In the genomic region with DNA sequence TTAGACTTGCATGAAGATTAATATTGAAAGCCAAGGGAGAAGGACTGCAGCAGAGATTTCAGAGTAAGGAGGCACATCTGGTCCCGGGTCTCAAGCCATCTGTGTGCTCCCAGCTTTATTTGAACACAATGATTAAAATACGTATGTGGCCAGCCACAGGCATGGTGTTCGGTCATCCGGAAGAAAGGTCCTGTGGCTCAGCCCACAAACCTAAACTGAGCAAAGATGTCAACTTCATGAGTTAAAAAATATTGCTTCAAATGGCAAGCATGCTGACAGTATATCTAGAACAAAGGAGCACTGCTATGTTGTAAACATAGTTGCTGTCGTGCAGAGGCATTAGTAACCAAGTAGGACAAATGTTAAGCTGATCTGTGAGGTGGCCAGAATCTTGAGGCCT, we compare ENCODE assay signal across 14 cellular contexts.
DNase-seq lines count a peak whose midpoint lies in the region; ATAC-seq, FAIRE-seq and TF ChIP-seq lines count a peak whose summit lies in the region.
"Had no signal": no experiment of that assay in that cellular context is flagged by ENCODE, and none has a peak within 500 bp of the region (broad histone marks: within the 10 kb centered on the region; RNA-seq: fewer than 3 reads in every experiment).

No MANE protein-coding gene starts in this region.

- FAIRE-seq in GM12891 (lab: Jason Lieb, UNC) (peak; percentile 9), small intestine (lab: Jason Lieb, UNC) (no peak)
- FAIRE-seq: GM12892 had no signal

- H3K27ac ChIP-seq in RWPE2 (ENCODE audit: poor library complexity, severe bottlenecking) (peak overlapping the region; percentile 52), smooth muscle cell (ENCODE audit: low read depth) (peak overlapping the region; percentile 82), coronary artery (no peak overlapping the region), small intestine (ENCODE audit: low read depth in 1 of 2, low read length in 1 of 2) (no peak overlapping the region)
- H3K27ac ChIP-seq: right lobe of liver, thoracic aorta had no signal

- H3K4me1 ChIP-seq in RWPE2 (ENCODE audit: insufficient read depth, poor library complexity, severe bottlenecking) (peaks cover 21% of the 10 kb centered on the region), smooth muscle cell (ENCODE audit: low read depth) (peaks cover 18% of the 10 kb centered on the region), small intestine (ENCODE audit: control insufficient read depth in 2 of 2, insufficient read depth in 1 of 2, low read depth in 1 of 2, low read length in 1 of 2) (no peaks in the 10 kb centered on the region)
- H3K4me1 ChIP-seq: right lobe of liver had no signal

- H2AFZ ChIP-seq in smooth muscle cell (ENCODE audit: low read depth), result peak overlapping the region; percentile 56

- no peaks in the 10 kb centered on the region for H3K9me3 ChIP-seq in RWPE2 (ENCODE audit: severe bottlenecking)
- H3K9me3 ChIP-seq in smooth muscle cell (replicated peaks; ENCODE audit: low read depth), result no peaks in the 10 kb centered on the region
- H3K9me3 ChIP-seq in small intestine (ENCODE audit: control insufficient read depth, low read depth), result no peaks in the 10 kb centered on the region
- H3K9me3 ChIP-seq: right lobe of liver, thoracic aorta had no signal

- H4K20me1 ChIP-seq in smooth muscle cell (ENCODE audit: low read depth), result no peaks in the 10 kb centered on the region

- no peak for ATAC-seq in RWPE2 (ENCODE audit: low read depth)
- no peak for ATAC-seq in HG02642 (IDR thresholded peaks at IDR 0.05; ENCODE audit: poor library complexity, unreplicated experiment)
- ATAC-seq: right lobe of liver had no signal

- H3K36me3 ChIP-seq in RWPE2 (ENCODE audit: low read depth) (no peaks in the 10 kb centered on the region), smooth muscle cell (ENCODE audit: low read depth) (no peaks in the 10 kb centered on the region), small intestine (ENCODE audit: control insufficient read depth in 2 of 2, insufficient read depth in 2 of 2, low read length in 2 of 2) (no peaks in the 10 kb centered on the region)
- H3K36me3 ChIP-seq: right lobe of liver, thoracic aorta had no signal

- no peaks in the 10 kb centered on the region for H3F3A ChIP-seq in smooth muscle cell (ENCODE audit: low read depth)

- H3K4me2 ChIP-seq in smooth muscle cell, result peak overlapping the region; percentile 57

- TF ChIP-seq POLR2A in GM12891 (IDR thresholded peaks at IDR 0.05; ENCODE audit: low read depth, low read length), result no peak

- H3K4me3 ChIP-seq in RWPE2 (ENCODE audit: severe bottlenecking) (no peak overlapping the region), smooth muscle cell (no peak overlapping the region), coronary artery (no peak overlapping the region), small intestine (ENCODE audit: low read depth in 1 of 2, low read length in 2 of 2) (no peak overlapping the region)
- H3K4me3 ChIP-seq: right lobe of liver, thoracic aorta had no signal

- no peak for DNase-seq in GM12891 (ENCODE audit: insufficient read length, low spot score)
- no peak for DNase-seq in RWPE2 (ENCODE audit: low spot score)
- peak; percentile 69 for DNase-seq in fibroblast of peridontal ligament (ENCODE audit: extremely low read depth)
- no peak for DNase-seq in smooth muscle cell (lab: John Stamatoyannopoulos, UW; ENCODE audit: unreplicated experiment)
- no peak for DNase-seq in coronary artery (ENCODE audit: low spot score)
- DNase-seq in small intestine, result no peak
- DNase-seq: activated CD4-positive, alpha-beta T cell treated with anti-CD3 and anti-CD28 coated beads for 1 hour; CD8-positive, alpha-beta memory T cell; right lobe of liver; SHP77 had no signal

- H3K79me2 ChIP-seq in smooth muscle cell (ENCODE audit: low read depth), result no peaks in the 10 kb centered on the region

- H3K27me3 ChIP-seq in RWPE2 (ENCODE audit: insufficient read depth, poor library complexity, severe bottlenecking) (no peaks in the 10 kb centered on the region), smooth muscle cell (ENCODE audit: low read depth) (no peaks in the 10 kb centered on the region), small intestine (ENCODE audit: control insufficient read depth in 2 of 2, insufficient read depth in 2 of 2, low read length in 2 of 2) (peaks cover 0 to 3% of the 10 kb centered on the region in 2 donors)
- H3K27me3 ChIP-seq: foreskin keratinocyte, right lobe of liver had no signal

- WGBS in smooth muscle cell (ENCODE audit: low lambda C conversion rate), result 25% methylated on average over 5 of the region's 5 CpGs
- WGBS in small intestine, 3 donors, result 75 to 79% (median 77%) methylated on average over 5 of the region's 5 CpGs

- TF ChIP-seq CTCF in RWPE2 (IDR thresholded peaks at IDR 0.05; ENCODE audit: poor library complexity, severe bottlenecking) (no peak), smooth muscle cell (IDR thresholded peaks at IDR 0.05; ENCODE audit: borderline replicate concordance, insufficient read depth, poor library complexity, severe bottlenecking) (no peak), coronary artery (IDR thresholded peaks at IDR 0.05) (no peak)

- H3K9ac ChIP-seq in smooth muscle cell (ENCODE audit: low read depth), result peak overlapping the region; percentile 20

TF ChIP-seq in GM12891, 5 proteins besides CTCF, POLR2A, EP300 and RAD21:
- TF ChIP-seq POU2F2 (IDR thresholded peaks at IDR 0.05; ENCODE audit: low read depth, low read length) (no peak), PAX5 (IDR thresholded peaks at IDR 0.05; ENCODE audit: insufficient read depth, low read length, severe bottlenecking) (no peak), SPI1 (IDR thresholded peaks at IDR 0.05; ENCODE audit: low read depth, low read length) (no peak), TAF1 (IDR thresholded peaks at IDR 0.05; ENCODE audit: low read depth, low read length) (no peak), POLR2AphosphoS5 (IDR thresholded peaks at IDR 0.05; ENCODE audit: low read depth, low read length) (no peak)

Comparison
In these comparisons a context has a peak if more than half of its experiments do, and no peak if none do; other contexts are left out.
1. H3K27ac ChIP-seq: peak in RWPE2 (single experiment) and smooth muscle cell (single experiment); none in coronary artery (0 of 2) and small intestine (0 of 2).